Comparison of ENCODE assay signal across 7 cellular contexts in the genomic region with DNA sequence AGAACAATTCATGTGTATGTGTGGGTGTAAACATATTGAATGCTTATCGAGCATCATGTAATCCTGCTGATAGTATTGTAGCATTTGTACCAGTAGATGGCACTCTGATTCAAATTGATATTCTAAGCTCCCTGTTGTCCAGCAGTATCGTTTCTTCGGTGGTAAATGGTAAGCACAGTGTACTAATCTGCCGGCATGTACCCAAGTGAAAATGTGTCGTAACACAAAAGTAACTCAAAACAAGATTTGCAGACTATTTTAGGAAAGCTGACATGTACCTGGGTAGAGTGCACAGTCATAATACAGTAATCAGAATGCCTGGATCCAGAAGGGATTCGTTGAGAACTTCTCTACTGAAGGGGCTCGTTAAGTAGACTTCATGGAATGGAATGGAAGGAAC. TPM values are rescaled to one million over a fixed set of nuclear protein-coding genes. Genes with fewer than 3 reads are reported as not detected.
DNase-seq lines count a peak whose midpoint lies in the region; ATAC-seq and TF ChIP-seq lines count a peak whose summit lies in the region.

No MANE protein-coding gene starts in this region.

- peaks cover 2% of the 10 kb centered on the region for H3K27me3 Mint-ChIP-seq in neural progenitor cell (ENCODE audit: insufficient read depth, low read depth)

- no peaks in the 10 kb centered on the region for H3K9me3 ChIP-seq in neural progenitor cell (ENCODE audit: low read depth)

- no peak overlapping the region for H3K9ac ChIP-seq in neural progenitor cell

- H3F3A ChIP-seq in neural progenitor cell (ENCODE audit: low read depth), result no peaks in the 10 kb centered on the region

- H3K9me3 Mint-ChIP-seq in neural progenitor cell, result peaks cover 5% of the 10 kb centered on the region

- no peaks in the 10 kb centered on the region for H3K79me2 ChIP-seq in neural progenitor cell (ENCODE audit: low read depth)

- H3K4me1 Mint-ChIP-seq in neural progenitor cell, result no peaks in the 10 kb centered on the region

- peak overlapping the region; percentile 27 for H2AFZ ChIP-seq in neural progenitor cell (replicated peaks)

- no peak overlapping the region for H3K4me2 ChIP-seq in neural progenitor cell

- H3K4me1 ChIP-seq in neural progenitor cell, result no peaks in the 10 kb centered on the region

- DNase-seq in GM10266 (ENCODE audit: extremely low spot score), result peak; percentile 66
- DNase-seq in NCI-H2029 (lab: John Stamatoyannopoulos, UW), result peak; percentile 31
- DNase-seq in SW480 (ENCODE audit: low spot score), result peak; percentile 69
- peak; percentile 83 for DNase-seq in fibroblast of mammary gland (ENCODE audit: low read depth)
- peak; percentile 66 for DNase-seq in neural progenitor cell (ENCODE audit: low spot score)
- no peak for DNase-seq in posterior vena cava (ENCODE audit: low spot score)

- no peaks in the 10 kb centered on the region for H3K36me3 ChIP-seq in neural progenitor cell

- H3K27ac ChIP-seq in neural progenitor cell, result no peak overlapping the region

- H3K4me3 ChIP-seq in fibroblast of mammary gland (ENCODE audit: control insufficient read depth, low read depth, low read length) (peak overlapping the region; percentile 18), neural progenitor cell (no peak overlapping the region)

- no peaks in the 10 kb centered on the region for H3K27me3 ChIP-seq in neural progenitor cell

- ATAC-seq in HG02642 (IDR thresholded peaks at IDR 0.05; ENCODE audit: poor library complexity, unreplicated experiment), result peak; percentile 75

- TF ChIP-seq CTCF in GM10266 (IDR thresholded peaks at IDR 0.05; ENCODE audit: control insufficient read depth, insufficient read depth, low read depth, missing control alignments) (peak; percentile 72), fibroblast of mammary gland (conservative IDR thresholded peaks at IDR 0.05; ENCODE audit: control insufficient read depth, insufficient read depth, low read depth, low read length) (peak; percentile 78), neural progenitor cell (IDR thresholded peaks at IDR 0.05) (peak; percentile 79)

- no peak overlapping the region for H3K4me3 Mint-ChIP-seq in neural progenitor cell

- no peaks in the 10 kb centered on the region for H4K20me1 ChIP-seq in neural progenitor cell (ENCODE audit: low read depth)

- H3K36me3 Mint-ChIP-seq in neural progenitor cell, result no peaks in the 10 kb centered on the region

- H3K27ac Mint-ChIP-seq in neural progenitor cell, result no peak overlapping the region

- intact Hi-C loops in posterior vena cava (cut with DNase I), result loop anchor here (10.0 kb wide), 4 partner anchors 328 to 718 kb away; no protein-coding TSS in a partner anchor

RNA-seq across cellular contexts. Expression of gene MNS1, which starts 31.7 kb away (rescaled TPM):
- 3.0 and 6.2 TPM in 2 replicates for total RNA-seq in neural progenitor cell (ENCODE audit: low replicate concordance)
- 1 to 10 TPM; 1.5 to 2.2 TPM for total RNA-seq in posterior vena cava
